In genomic region chr18:63763831-63764600, GRCh38 we compare ENCODE assay signal across 1 cellular context.
TF ChIP-seq lines count a peak whose summit lies in the region.

No MANE protein-coding gene starts in this region.

TF ChIP-seq in IMR-90, 13 proteins besides CTCF, POLR2A, EP300 and RAD21:
- no peak; the same call in 1 of the 2 replicates for TF ChIP-seq CEBPB (IDR thresholded peaks at IDR 0.05; ENCODE audit: low read depth, low read length)
TF ChIP-seq in IMR-90: peak in this region for 0.
